38 cellular contexts compared by ENCODE assay signal in genomic region chr19:33714149-33714548, GRCh38.
"Had no signal": no experiment of that assay in that cellular context is flagged by ENCODE, and none has a peak within 500 bp of the region (broad histone marks: within the 10 kb centered on the region; RNA-seq: fewer than 3 reads in every experiment).

No MANE protein-coding gene starts in this region.

- H3K27me3 ChIP-seq: adrenal gland, ascending aorta, body of pancreas, brain microvascular endothelial cell, breast epithelium, cardiac muscle cell had no signal

- H3K4me1 ChIP-seq: adrenal gland, ascending aorta, body of pancreas, breast epithelium had no signal

- H3K9me3 Mint-ChIP-seq: activated naive CD4-positive, alpha-beta T cell treated with anti-CD3 and anti-CD28 coated beads, Interleukin-2, amount 10 ng/mL, durations not matched to agents 7 days and 5 days; activated naive CD4-positive, alpha-beta T cell treated with anti-CD3 and anti-CD28 coated beads, Interleukin-2, amount 50 U/mL, for 24 hours; activated naive CD8-positive, alpha-beta T cell treated with anti-CD3 and anti-CD28 coated beads, Interleukin-2, amount 10 ng/mL, durations not matched to agents 7 days and 5 days; activated T-helper 1 cell treated with anti-CD3 and anti-CD28 coated beads, Interleukin-12 subunit alpha, Interleukin-12 subunit beta, Interleukin-2, Interleukin-4 antibody, amounts not matched to agents 30 ng/mL and 10 ng/mL and 1 ng/mL, durations not matched to agents 14 hours and 24 hours and 36 hours; activated T-helper 2 cell treated with anti-CD3 and anti-CD28 coated beads, Interferon-gamma antibody, Interleukin-2, Interleukin-4, amounts not matched to agents 10 μg/mL and 5 μg/mL and 100 μg/mL, durations not matched to agents 14 hours and 24 hours and 36 hours; central memory CD8-positive, alpha-beta T cell had no signal

- DNase-seq: activated effector memory CD4-positive, alpha-beta T cell treated with Interleukin-2 at 50 U/mL for 16 hours; activated gamma-delta T cell; activated gamma-delta T cell treated with Interleukin-2 at 50 U/mL for 16 hours; activated naive CD4-positive, alpha-beta T cell; activated naive CD4-positive, alpha-beta T cell treated with anti-CD3 and anti-CD28 coated beads for 36 hours; activated naive CD4-positive, alpha-beta T cell treated with anti-CD3 and anti-CD28 coated beads, Interleukin-2, amount 10 ng/mL, durations not matched to agents 7 days and 5 days; activated naive CD4-positive, alpha-beta T cell treated with anti-CD3 and anti-CD28 coated beads, Interleukin-2, amount 50 U/mL, for 16 hours; activated naive CD4-positive, alpha-beta T cell treated with Interleukin-2 at 50 U/mL for 16 hours; activated naive CD8-positive, alpha-beta T cell treated with anti-CD3 and anti-CD28 coated beads for 36 hours; activated naive CD8-positive, alpha-beta T cell treated with anti-CD3 and anti-CD28 coated beads, Interleukin-2, amount 10 ng/mL, durations not matched to agents 7 days and 5 days; activated naive CD8-positive, alpha-beta T cell treated with anti-CD3 and anti-CD28 coated beads, Interleukin-2, amount 50 U/mL, for 24 hours; activated T-cell treated with anti-CD3 and anti-CD28 coated beads, Interleukin-2, amount 50 U/mL, for 1 hour; activated T-cell treated with anti-CD3 and anti-CD28 coated beads, Interleukin-2, amount 50 U/mL, for 24 hours; activated T-cell treated with anti-CD3 and anti-CD28 coated beads, Interleukin-2, amount 50 U/mL, for 4 hours; activated T-cell treated with anti-CD3 and anti-CD28 coated beads, Interleukin-2, amount 50 U/mL, for 48 hours; activated T-cell treated with anti-CD3 and anti-CD28 coated beads, Interleukin-2, amount 50 U/mL, for 72 hours; adrenal gland; amniotic stem cell; amygdala; anterior cingulate cortex; body of pancreas; brain microvascular endothelial cell; caudate nucleus; central memory CD4-positive, alpha-beta T cell; cerebellar nuclear complex had no signal

- H3K36me3 ChIP-seq: adrenal gland, ascending aorta, brain microvascular endothelial cell, breast epithelium, cardiac muscle cell had no signal

- H3K27ac ChIP-seq: adrenal gland, ascending aorta, body of pancreas, brain microvascular endothelial cell, breast epithelium, cardiac muscle cell had no signal

- ATAC-seq: activated naive CD4-positive, alpha-beta T cell treated with anti-CD3 and anti-CD28 coated beads, Interleukin-2, amount 50 U/mL, for 72 hours; activated naive CD8-positive, alpha-beta T cell treated with anti-CD3 and anti-CD28 coated beads, Interleukin-2, amount 50 U/mL, for 24 hours; activated T-cell treated with anti-CD3 and anti-CD28 coated beads, Interleukin-2, amount 50 U/mL, for 4 hours; activated T-cell treated with anti-CD3 and anti-CD28 coated beads, Interleukin-2, amount 50 U/mL, for 72 hours; activated T-helper 17 cell treated with anti-CD3 and anti-CD28 coated beads, Interleukin-2, amount 50 U/mL, for 72 hours; body of pancreas had no signal

- FAIRE-seq: astrocyte, bronchial epithelial cell had no signal

- H3K36me3 Mint-ChIP-seq: activated naive CD4-positive, alpha-beta T cell treated with anti-CD3 and anti-CD28 coated beads, Interleukin-2, amount 10 ng/mL, durations not matched to agents 7 days and 5 days; activated naive CD4-positive, alpha-beta T cell treated with anti-CD3 and anti-CD28 coated beads, Interleukin-2, amount 50 U/mL, for 24 hours; activated naive CD8-positive, alpha-beta T cell; activated naive CD8-positive, alpha-beta T cell treated with anti-CD3 and anti-CD28 coated beads for 36 hours; activated naive CD8-positive, alpha-beta T cell treated with anti-CD3 and anti-CD28 coated beads, Interleukin-2, amount 10 ng/mL, durations not matched to agents 7 days and 5 days had no signal

- H3K4me1 Mint-ChIP-seq: activated naive CD4-positive, alpha-beta T cell treated with anti-CD3 and anti-CD28 coated beads, Interleukin-2, amount 10 ng/mL, durations not matched to agents 7 days and 5 days; activated naive CD4-positive, alpha-beta T cell treated with anti-CD3 and anti-CD28 coated beads, Interleukin-2, amount 50 U/mL, for 24 hours; activated naive CD8-positive, alpha-beta T cell treated with anti-CD3 and anti-CD28 coated beads for 36 hours; activated naive CD8-positive, alpha-beta T cell treated with anti-CD3 and anti-CD28 coated beads, Interleukin-2, amount 10 ng/mL, durations not matched to agents 7 days and 5 days; activated naive CD8-positive, alpha-beta T cell treated with anti-CD3 and anti-CD28 coated beads, Interleukin-2, amount 50 U/mL, for 24 hours; activated T-helper 17 cell treated with anti-CD3 and anti-CD28 coated beads, Interleukin-2, amount 50 U/mL, for 72 hours; central memory CD8-positive, alpha-beta T cell had no signal

- H3K27ac Mint-ChIP-seq: activated naive CD4-positive, alpha-beta T cell treated with anti-CD3 and anti-CD28 coated beads for 36 hours; activated naive CD4-positive, alpha-beta T cell treated with anti-CD3 and anti-CD28 coated beads, Interleukin-2, amount 10 ng/mL, durations not matched to agents 7 days and 5 days; activated naive CD4-positive, alpha-beta T cell treated with anti-CD3 and anti-CD28 coated beads, Interleukin-2, amount 50 U/mL, for 24 hours; activated naive CD4-positive, alpha-beta T cell treated with anti-CD3 and anti-CD28 coated beads, Interleukin-2, amount 50 U/mL, for 72 hours; activated naive CD8-positive, alpha-beta T cell; activated naive CD8-positive, alpha-beta T cell treated with anti-CD3 and anti-CD28 coated beads for 36 hours; activated naive CD8-positive, alpha-beta T cell treated with anti-CD3 and anti-CD28 coated beads, Interleukin-2, amount 10 ng/mL, durations not matched to agents 7 days and 5 days; activated naive CD8-positive, alpha-beta T cell treated with anti-CD3 and anti-CD28 coated beads, Interleukin-2, amount 50 U/mL, for 24 hours; activated T-cell treated with anti-CD3 and anti-CD28 coated beads, Interleukin-2, amount 50 U/mL, for 24 hours; activated T-cell treated with anti-CD3 and anti-CD28 coated beads, Interleukin-2, amount 50 U/mL, for 72 hours; activated T-helper 1 cell treated with anti-CD3 and anti-CD28 coated beads, Interleukin-12 subunit alpha, Interleukin-12 subunit beta, Interleukin-2, Interleukin-4 antibody, amounts not matched to agents 30 ng/mL and 10 ng/mL and 1 ng/mL, durations not matched to agents 14 hours and 24 hours and 36 hours; activated T-helper 17 cell treated with anti-CD3 and anti-CD28 coated beads, Interleukin-2, amount 50 U/mL, for 72 hours; activated T-helper 2 cell treated with anti-CD3 and anti-CD28 coated beads, Interferon-gamma antibody, Interleukin-2, Interleukin-4, amounts not matched to agents 10 μg/mL and 5 μg/mL and 100 μg/mL, durations not matched to agents 14 hours and 24 hours and 36 hours; brain had no signal

- H3K9me3 ChIP-seq: ascending aorta, body of pancreas had no signal

- H3K4me3 ChIP-seq: adrenal gland, ascending aorta, body of pancreas, breast epithelium, cardiac muscle cell had no signal

- H3K4me3 Mint-ChIP-seq: activated naive CD4-positive, alpha-beta T cell treated with anti-CD3 and anti-CD28 coated beads for 36 hours; activated naive CD4-positive, alpha-beta T cell treated with anti-CD3 and anti-CD28 coated beads, Interleukin-2, amount 10 ng/mL, durations not matched to agents 7 days and 5 days; activated naive CD4-positive, alpha-beta T cell treated with anti-CD3 and anti-CD28 coated beads, Interleukin-2, amount 50 U/mL, for 24 hours; activated naive CD8-positive, alpha-beta T cell; activated naive CD8-positive, alpha-beta T cell treated with anti-CD3 and anti-CD28 coated beads for 36 hours; activated naive CD8-positive, alpha-beta T cell treated with anti-CD3 and anti-CD28 coated beads, Interleukin-2, amount 10 ng/mL, durations not matched to agents 7 days and 5 days; activated naive CD8-positive, alpha-beta T cell treated with anti-CD3 and anti-CD28 coated beads, Interleukin-2, amount 50 U/mL, for 24 hours; activated T-cell treated with anti-CD3 and anti-CD28 coated beads, Interleukin-2, amount 50 U/mL, for 24 hours; activated T-cell treated with anti-CD3 and anti-CD28 coated beads, Interleukin-2, amount 50 U/mL, for 4 hours; activated T-cell treated with anti-CD3 and anti-CD28 coated beads, Interleukin-2, amount 50 U/mL, for 72 hours; activated T-helper 1 cell treated with anti-CD3 and anti-CD28 coated beads, Interleukin-12 subunit alpha, Interleukin-12 subunit beta, Interleukin-2, Interleukin-4 antibody, amounts not matched to agents 30 ng/mL and 10 ng/mL and 1 ng/mL, durations not matched to agents 14 hours and 24 hours and 36 hours; activated T-helper 17 cell treated with anti-CD3 and anti-CD28 coated beads, Interleukin-2, amount 50 U/mL, for 72 hours; brain; central memory CD8-positive, alpha-beta T cell had no signal
